Comparison of ENCODE assay signal across 8 cellular contexts in genomic region chr19:48203227-48203793, GRCh38. TPM values are rescaled to one million over a fixed set of nuclear protein-coding genes. Genes with fewer than 3 reads are reported as not detected.
DNase-seq lines count a peak whose midpoint lies in the region; ATAC-seq and TF ChIP-seq lines count a peak whose summit lies in the region.

No MANE protein-coding gene starts in this region.

- CTCF ChIA-PET in CD8-positive, alpha-beta memory T cell (lab: Charles Lee), result interaction anchor here (0.7 to 4.0 kb wide), 15 partner anchors 9 to 161 kb away, joined by 3 to 18 read pairs (median 4); partner anchors contain the start of genes SYNGR4 and TMEM143
- CTCF ChIA-PET in activated naive CD4-positive, alpha-beta T cell treated with anti-CD3 and anti-CD28 coated beads, Interleukin-2, amount 10 ng/mL, durations not matched to agents 7 days and 5 days (lab: Charles Lee), result interaction anchor here (0.7 to 2.9 kb wide), 11 partner anchors 9 to 65 kb away, joined by 3 to 19 read pairs (median 4); no protein-coding TSS in a partner anchor

- peak overlapping the region; percentile 98 for H3K4me3 ChIP-seq in CD8-positive, alpha-beta memory T cell (ENCODE audit: low read length)
- H3K4me3 ChIP-seq in colonic mucosa, result peak overlapping the region; percentile 61
- peak overlapping the region; percentile 58 for H3K4me3 ChIP-seq in neuron (ENCODE audit: low read length)

- H3K9me3 Mint-ChIP-seq in CD8-positive, alpha-beta memory T cell, result no peaks in the 10 kb centered on the region
- no peaks in the 10 kb centered on the region for H3K9me3 Mint-ChIP-seq in activated naive CD4-positive, alpha-beta T cell treated with anti-CD3 and anti-CD28 coated beads, Interleukin-2, amount 10 ng/mL, durations not matched to agents 7 days and 5 days

- intact Hi-C loops in colonic mucosa (cut with DNase I), result no loop called here

- peak overlapping the region; percentile 31 for H2AFZ ChIP-seq in neuron (ENCODE audit: low read depth, low read length)

- no peaks in the 10 kb centered on the region for H3K27me3 ChIP-seq in CD8-positive, alpha-beta memory T cell (ENCODE audit: insufficient read depth, low read length, poor library complexity, severe bottlenecking)
- H3K27me3 ChIP-seq in colonic mucosa (no peaks in the 10 kb centered on the region), neuron (ENCODE audit: insufficient read depth, low read length) (no peaks in the 10 kb centered on the region)

- H3K36me3 Mint-ChIP-seq in CD8-positive, alpha-beta memory T cell, result peaks cover 0 to 6% (median 5%) of the 10 kb centered on the region in 3 donors
- peaks cover 14% of the 10 kb centered on the region for H3K36me3 Mint-ChIP-seq in activated naive CD4-positive, alpha-beta T cell treated with anti-CD3 and anti-CD28 coated beads, Interleukin-2, amount 10 ng/mL, durations not matched to agents 7 days and 5 days

- peaks cover 0 to 2% of the 10 kb centered on the region in 2 donors for H3K27me3 Mint-ChIP-seq in CD8-positive, alpha-beta memory T cell
- no peaks in the 10 kb centered on the region for H3K27me3 Mint-ChIP-seq in activated naive CD4-positive, alpha-beta T cell treated with anti-CD3 and anti-CD28 coated beads, Interleukin-2, amount 10 ng/mL, durations not matched to agents 7 days and 5 days

- no peak for TF ChIP-seq EP300 in Ishikawa (IDR thresholded peaks at IDR 0.05; ENCODE audit: borderline replicate concordance)

- DNase-seq in CD8-positive, alpha-beta memory T cell, result no peak
- no peak for DNase-seq in colonic mucosa
- DNase-seq in activated naive CD4-positive, alpha-beta T cell treated with anti-CD3 and anti-CD28 coated beads, Interleukin-2, amount 10 ng/mL, durations not matched to agents 7 days and 5 days, result no peak
- DNase-seq in NK-92 treated with Interleukin-12 subunit alpha and Interleukin-12 subunit beta, amount 100 ng/mL, for 24 hours (lab: John Stamatoyannopoulos, UW), result no peak

- no peaks in the 10 kb centered on the region for H3K9me3 ChIP-seq in CD8-positive, alpha-beta memory T cell (ENCODE audit: low read length)
- H3K9me3 ChIP-seq in colonic mucosa (no peaks in the 10 kb centered on the region), neuron (ENCODE audit: low read length) (no peaks in the 10 kb centered on the region)

- no peak overlapping the region for H3K27ac Mint-ChIP-seq in CD8-positive, alpha-beta memory T cell
- no peak overlapping the region for H3K27ac Mint-ChIP-seq in activated naive CD4-positive, alpha-beta T cell treated with anti-CD3 and anti-CD28 coated beads, Interleukin-2, amount 10 ng/mL, durations not matched to agents 7 days and 5 days

- peak overlapping the region; percentile 58 to 81 for H3K9ac ChIP-seq in colonic mucosa (ENCODE audit: low read depth in 2 of 2, low read length in 2 of 2)

- peak overlapping the region; percentile 78 for H3K27ac ChIP-seq in CD8-positive, alpha-beta memory T cell (ENCODE audit: low read depth, low read length)
- peak overlapping the region; percentile 49 for H3K27ac ChIP-seq in colonic mucosa

- H3K4me1 ChIP-seq in CD8-positive, alpha-beta memory T cell (ENCODE audit: insufficient read depth, low read length), result peaks cover 22% of the 10 kb centered on the region
- H3K4me1 ChIP-seq in colonic mucosa, result peaks cover 12% of the 10 kb centered on the region
- H3K4me1 ChIP-seq in neuron (ENCODE audit: insufficient read depth, low read length), result peaks cover 9% of the 10 kb centered on the region

- TF ChIP-seq CTCF in colonic mucosa (IDR thresholded peaks at IDR 0.05), result no peak

- ATAC-seq in HG03097 (IDR thresholded peaks at IDR 0.05; ENCODE audit: low FRiP score, unreplicated experiment) (no peak), HG02973 (IDR thresholded peaks at IDR 0.05; ENCODE audit: unreplicated experiment) (no peak)

- peaks cover 17 to 26% (median 24%) of the 10 kb centered on the region in 3 donors for H3K4me1 Mint-ChIP-seq in CD8-positive, alpha-beta memory T cell
- peaks cover 21% of the 10 kb centered on the region for H3K4me1 Mint-ChIP-seq in activated naive CD4-positive, alpha-beta T cell treated with anti-CD3 and anti-CD28 coated beads, Interleukin-2, amount 10 ng/mL, durations not matched to agents 7 days and 5 days

- no peak for TF ChIP-seq RAD21 in Ishikawa (IDR thresholded peaks at IDR 0.05; ENCODE audit: low read depth)

- POLR2A ChIA-PET in CD8-positive, alpha-beta memory T cell (lab: Charles Lee), result interaction anchor here (0.7 to 2.3 kb wide), 12 partner anchors 11 to 278 kb away, joined by 3 to 8 read pairs (median 4); partner anchors contain the start of gene CARD8

- H3K36me3 ChIP-seq in CD8-positive, alpha-beta memory T cell (ENCODE audit: insufficient read depth, low read length), result no peaks in the 10 kb centered on the region
- H3K36me3 ChIP-seq in colonic mucosa (no peaks in the 10 kb centered on the region), neuron (ENCODE audit: insufficient read depth, low read length) (no peaks in the 10 kb centered on the region)

- no peak overlapping the region for H3K4me3 Mint-ChIP-seq in CD8-positive, alpha-beta memory T cell
- no peak overlapping the region for H3K4me3 Mint-ChIP-seq in activated naive CD4-positive, alpha-beta T cell treated with anti-CD3 and anti-CD28 coated beads, Interleukin-2, amount 10 ng/mL, durations not matched to agents 7 days and 5 days

TF ChIP-seq in Ishikawa, 13 proteins besides CTCF, POLR2A, EP300 and RAD21:
- TF ChIP-seq ZBTB7A (IDR thresholded peaks at IDR 0.05; ENCODE audit: low read depth) (no peak), YY1 (IDR thresholded peaks at IDR 0.05; ENCODE audit: low read depth) (no peak; the same call in 1 of the 2 replicates), TAF1 (IDR thresholded peaks at IDR 0.05; ENCODE audit: low read depth) (no peak), FOXM1 (IDR thresholded peaks at IDR 0.05; ENCODE audit: borderline replicate concordance, low read depth) (no peak), REST (IDR thresholded peaks at IDR 0.05; ENCODE audit: low read depth) (no peak), CREB1 (IDR thresholded peaks at IDR 0.05; ENCODE audit: low read depth) (no peak; the same call in 1 of the 2 replicates), MAX (IDR thresholded peaks at IDR 0.05) (peak; percentile 51; the same call in 1 of the 2 replicates), TEAD4 (IDR thresholded peaks at IDR 0.05) (no peak), CEBPB (IDR thresholded peaks at IDR 0.05) (no peak)
- TF ChIP-seq, protein P1, sequence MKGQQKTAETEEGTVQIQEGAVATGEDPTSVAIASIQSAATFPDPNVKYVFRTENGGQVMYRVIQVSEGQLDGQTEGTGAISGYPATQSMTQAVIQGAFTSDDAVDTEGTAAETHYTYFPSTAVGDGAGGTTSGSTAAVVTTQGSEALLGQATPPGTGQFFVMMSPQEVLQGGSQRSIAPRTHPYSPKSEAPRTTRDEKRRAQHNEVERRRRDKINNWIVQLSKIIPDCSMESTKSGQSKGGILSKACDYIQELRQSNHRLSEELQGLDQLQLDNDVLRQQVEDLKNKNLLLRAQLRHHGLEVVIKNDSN (IDR thresholded peaks at IDR 0.05), result peak; percentile 83

RNA-seq across cellular contexts. Expression of gene ZSWIM9, which starts 32.8 kb away (rescaled TPM):
- 1 to 10 TPM; 6.4 to 7.4 TPM for total RNA-seq in CD8-positive, alpha-beta memory T cell
- polyA plus RNA-seq in CD8-positive, alpha-beta memory T cell, result 1.9 TPM
- total RNA-seq in colonic mucosa, result 1 to 10 TPM; 6.2 to 9.7 TPM

RNA-seq across cellular contexts. Expression of gene LIG1, which starts 33.2 kb away (rescaled TPM):
- 100 to 1,000 TPM; 129 to 135 TPM for total RNA-seq in CD8-positive, alpha-beta memory T cell
- polyA plus RNA-seq in CD8-positive, alpha-beta memory T cell, result 24.1 TPM
- total RNA-seq in colonic mucosa, result 10 to 100 TPM; 26.4 to 75.6 TPM

RNA-seq across cellular contexts. Expression of gene CARD8, which starts 52.4 kb away (rescaled TPM):
- 100 to 1,000 TPM; 132 TPM for total RNA-seq in CD8-positive, alpha-beta memory T cell
- 95.8 TPM for polyA plus RNA-seq in CD8-positive, alpha-beta memory T cell
- 10 to 100 TPM; 17.9 to 20.3 TPM for total RNA-seq in colonic mucosa

Comparison
In these comparisons a context has a peak if more than half of its experiments do, and no peak if none do; other contexts are left out.
1. RNA of gene CARD8, which starts 52.4 kb away (total RNA-seq): 132 TPM in CD8-positive, alpha-beta memory T cell; 17.9 to 20.3 TPM in colonic mucosa; every median in the first group is over 4 times any median in the second.
2. Peak in every context shown above with its lines, with median percentiles within 50 percentile points of each other: H3K4me3 ChIP-seq.